Comparison of ENCODE assay signal across 10 cellular contexts in the genomic region with DNA sequence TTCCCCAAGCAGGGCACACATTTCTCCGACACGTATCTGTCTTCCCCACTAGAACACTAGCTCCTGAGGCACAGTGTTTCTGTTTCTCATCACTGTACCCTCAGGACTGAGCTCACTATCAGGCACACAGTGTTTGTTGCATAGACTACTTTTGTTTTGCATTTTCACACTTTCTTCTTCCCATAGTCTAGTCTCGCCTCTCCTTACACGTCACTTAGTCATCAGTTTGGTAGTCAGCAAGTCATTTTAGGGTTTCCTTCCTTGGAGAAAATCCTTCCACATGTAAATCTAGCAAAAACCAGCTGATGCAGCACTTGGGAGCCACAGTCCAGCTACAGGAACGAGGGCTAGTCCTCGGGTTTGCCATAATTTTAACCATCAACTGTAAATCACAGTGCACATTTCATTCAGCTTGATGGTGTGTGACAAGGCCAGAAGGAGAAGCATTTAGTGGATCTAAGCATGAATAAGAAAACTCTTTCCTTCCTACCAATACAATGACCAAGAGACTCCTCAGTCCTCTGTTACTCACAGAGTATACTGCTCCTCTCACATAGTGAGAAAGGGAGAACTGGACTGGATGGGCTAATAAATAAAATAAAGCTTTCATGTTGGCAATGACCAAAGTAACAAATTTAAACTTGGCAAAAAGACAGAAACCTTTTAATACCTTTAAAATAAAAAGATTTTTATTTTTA.
DNase-seq lines count a peak whose midpoint lies in the region; ATAC-seq, FAIRE-seq and TF ChIP-seq lines count a peak whose summit lies in the region.
"Had no signal": no experiment of that assay in that cellular context is flagged by ENCODE, and none has a peak within 500 bp of the region (broad histone marks: within the 10 kb centered on the region; RNA-seq: fewer than 3 reads in every experiment).

No MANE protein-coding gene starts in this region.

- peaks cover 25% of the 10 kb centered on the region for H3K4me1 ChIP-seq in CD4-positive, alpha-beta memory T cell (ENCODE audit: insufficient read depth, low read length)
- peaks cover 6% of the 10 kb centered on the region for H3K4me1 ChIP-seq in GM12878 (ENCODE audit: control insufficient read depth, insufficient read depth, low read length)
- peaks cover 17% of the 10 kb centered on the region for H3K4me1 ChIP-seq in mesodermal cell (ENCODE audit: control insufficient read depth, insufficient read depth, low read length, poor library complexity, severe bottlenecking)
- peaks cover 10% of the 10 kb centered on the region for H3K4me1 ChIP-seq in BE2C
- H3K4me1 ChIP-seq in A673 (ENCODE audit: insufficient read depth, low read length, poor library complexity, severe bottlenecking): peaks cover 16% of the 10 kb centered on the region

- no peak overlapping the region for H3K9ac ChIP-seq in GM12878 (ENCODE audit: control insufficient read depth, insufficient read depth, low read length)

- no peaks in the 10 kb centered on the region for H3K27me3 ChIP-seq in CD4-positive, alpha-beta memory T cell (ENCODE audit: insufficient read depth, low read length)
- H3K27me3 ChIP-seq in GM12878 (replicated peaks in 1 of 2; ENCODE audit: control insufficient read depth in 2 of 2, insufficient read depth in 2 of 2, low read length in 1 of 2): no peaks in the 10 kb centered on the region
- no peaks in the 10 kb centered on the region for H3K27me3 ChIP-seq in BE2C
- H3K27me3 ChIP-seq in A673 (replicated peaks; ENCODE audit: insufficient read depth, low read depth, low read length, poor library complexity): no peaks in the 10 kb centered on the region

- H4K20me1 ChIP-seq in GM12878 (ENCODE audit: control insufficient read depth, insufficient read depth): no peaks in the 10 kb centered on the region

- CTCF ChIA-PET in CD4-positive, alpha-beta memory T cell (lab: Charles Lee; ENCODE audit: partially characterized antibody): interaction anchor here (1.3 to 1.7 kb wide), 2 partner anchors 9 to 64 kb away, joined by 4 to 5 read pairs; no protein-coding TSS in a partner anchor
- CTCF ChIA-PET in GM12878 (lab: Yijun Ruan, JAX) (interaction anchor here (0.6 to 2.2 kb wide), 9 partner anchors 9 to 128 kb away, joined by 3 to 5 read pairs (median 4); no protein-coding TSS in a partner anchor), A673 (lab: Charles Lee) (no interaction called here)
- CTCF ChIA-PET in activated CD4-positive, alpha-beta T cell treated with anti-CD3 and anti-CD28 coated beads, Interleukin-2, amount 10 ng/mL, durations not matched to agents 7 days and 5 days (lab: Charles Lee): interaction anchor here (0.8 kb wide), 1 partner anchor 24 kb away, joined by 3 read pairs; no protein-coding TSS in a partner anchor

- H3K27ac ChIP-seq in CD4-positive, alpha-beta memory T cell (ENCODE audit: low read depth, low read length): no peak overlapping the region
- H3K27ac ChIP-seq in GM12878 (ENCODE audit: control insufficient read depth, insufficient read depth) (no peak overlapping the region), mesodermal cell (ENCODE audit: low read depth, low read length, severe bottlenecking) (peak overlapping the region; percentile 79), A673 (ENCODE audit: low read depth, low read length, poor library complexity, severe bottlenecking) (no peak overlapping the region)

- no peaks in the 10 kb centered on the region for H3K9me3 ChIP-seq in CD4-positive, alpha-beta memory T cell (ENCODE audit: control insufficient read depth in 1 of 2, low read length in 2 of 2)
- H3K9me3 ChIP-seq in GM12878 (replicated peaks; ENCODE audit: control insufficient read depth, insufficient read depth, low read length): no peaks in the 10 kb centered on the region
- H3K9me3 ChIP-seq in mesodermal cell (ENCODE audit: control insufficient read depth, low read length): no peaks in the 10 kb centered on the region
- no peaks in the 10 kb centered on the region for H3K9me3 ChIP-seq in BE2C
- no peaks in the 10 kb centered on the region for H3K9me3 ChIP-seq in A673 (ENCODE audit: low read depth, low read length, poor library complexity, severe bottlenecking)
- H3K9me3 ChIP-seq: mucosa of descending colon had no signal

- H2AFZ ChIP-seq in GM12878 (ENCODE audit: control insufficient read depth, low read depth, low read length): no peak overlapping the region

- H3K36me3 ChIP-seq in CD4-positive, alpha-beta memory T cell (ENCODE audit: insufficient read depth, low read length): no peaks in the 10 kb centered on the region
- no peaks in the 10 kb centered on the region for H3K36me3 ChIP-seq in GM12878 (ENCODE audit: control insufficient read depth in 2 of 2, insufficient read depth in 2 of 2, low read length in 1 of 2)
- no peaks in the 10 kb centered on the region for H3K36me3 ChIP-seq in mesodermal cell (ENCODE audit: control insufficient read depth, insufficient read depth, low read length)
- no peaks in the 10 kb centered on the region for H3K36me3 ChIP-seq in BE2C
- H3K36me3 ChIP-seq in A673 (ENCODE audit: insufficient read depth, low read length, poor library complexity, severe bottlenecking): no peaks in the 10 kb centered on the region

- SMC1A ChIA-PET in GM12878 (lab: Charles Lee; ENCODE audit: uncharacterized antibody, unreplicated experiment): interaction anchor here (0.7 to 1.8 kb wide), 18 partner anchors 9 to 1187 kb away, joined by 3 to 6 read pairs (median 4); no protein-coding TSS in a partner anchor

- FAIRE-seq in GM12878 (lab: Jason Lieb, UNC): no peak

- peak overlapping the region in 2 of 8 donors; percentile 12 to 22 for H3K4me3 Mint-ChIP-seq in CD4-positive, alpha-beta memory T cell
- no peak overlapping the region for H3K4me3 Mint-ChIP-seq in activated CD4-positive, alpha-beta T cell treated with anti-CD3 and anti-CD28 coated beads, Interleukin-2, amount 10 ng/mL, durations not matched to agents 7 days and 5 days

- no peak for DNase-seq in CD4-positive, alpha-beta memory T cell
- DNase-seq in GM12878 (ENCODE audit: low read depth, low spot score): no peak
- no peak for DNase-seq in BE2C
- DNase-seq in stimulated activated CD4-positive, alpha-beta T cell treated with anti-CD3 and anti-CD28 coated beads, Interleukin-12 subunit alpha, Interleukin-12 subunit beta, amount 100 ng/mL, for 4 hours: no peak
- no peak for DNase-seq in A673 (ENCODE audit: low spot score)
- DNase-seq in activated CD4-positive, alpha-beta T cell treated with anti-CD3 and anti-CD28 coated beads, Interleukin-2, amount 10 ng/mL, durations not matched to agents 7 days and 5 days: no peak
- DNase-seq: DMS 273 treated with DMSO at 0.1 percent for 48 hours, mucosa of descending colon had no signal

- H3K36me3 Mint-ChIP-seq in CD4-positive, alpha-beta memory T cell: peaks cover 7 to 11% of the 10 kb centered on the region in 2 donors
- H3K36me3 Mint-ChIP-seq in activated CD4-positive, alpha-beta T cell treated with anti-CD3 and anti-CD28 coated beads, Interleukin-2, amount 10 ng/mL, durations not matched to agents 7 days and 5 days (ENCODE audit: low read depth): no peaks in the 10 kb centered on the region

- no peak overlapping the region for H3K4me2 ChIP-seq in GM12878 (ENCODE audit: control insufficient read depth, insufficient read depth)

- WGBS in GM12878 (ENCODE audit: insufficient coverage, insufficient replicate concordance, low lambda C conversion rate, missing lambda C conversion rate): 94% methylated on average over 6 of the region's 6 CpGs
- 52 to 63% methylated on average over 4 of the region's 6 CpGs for WGBS in mesodermal cell (ENCODE audit: insufficient coverage in 2 of 2), 2 experiments

- ATAC-seq in GM21529 (IDR thresholded peaks at IDR 0.05; ENCODE audit: unreplicated experiment) (peak; percentile 67), GM12878 (peak; percentile 54)
- ATAC-seq: mucosa of descending colon had no signal

- BruUV-seq in GM12878 (replicated peaks; lab: Mats Ljungman, UMichigan) (no TSS peak), A673 (replicated peaks; lab: Mats Ljungman, UMichigan) (no TSS peak)

- RAD21 ChIA-PET in GM12878 (lab: Charles Lee; ENCODE audit: unreplicated experiment): interaction anchor here (0.8 to 1.7 kb wide), 10 partner anchors 8 to 375 kb away, joined by 3 to 6 read pairs (median 3); no protein-coding TSS in a partner anchor

- H3K4me1 Mint-ChIP-seq in CD4-positive, alpha-beta memory T cell: peaks cover 37 to 68% (median 53%) of the 10 kb centered on the region in 4 donors
- H3K4me1 Mint-ChIP-seq in activated CD4-positive, alpha-beta T cell treated with anti-CD3 and anti-CD28 coated beads, Interleukin-2, amount 10 ng/mL, durations not matched to agents 7 days and 5 days: peaks cover 5% of the 10 kb centered on the region

- no peaks in the 10 kb centered on the region for H3K79me2 ChIP-seq in GM12878 (ENCODE audit: control insufficient read depth, insufficient read depth, low read length)

- in situ Hi-C loops in GM12878 (cut with MboI): no loop called here

- TF ChIP-seq CTCF in GM12878 (IDR thresholded peaks at IDR 0.05 in 2 of 3, conservative IDR thresholded peaks at IDR 0.05 in 1 of 3; ENCODE audit: control insufficient read depth in 2 of 3, extremely low read depth in 1 of 3, insufficient read depth in 1 of 3, low read depth in 3 of 3, low read length in 3 of 3): no peak
- no peak for TF ChIP-seq CTCF in BE2C (IDR thresholded peaks at IDR 0.05; ENCODE audit: low read depth, low read length)
- TF ChIP-seq CTCF in A673 (conservative IDR thresholded peaks at IDR 0.05; ENCODE audit: low read depth, low read length): no peak

- H3K4me3 ChIP-seq in CD4-positive, alpha-beta memory T cell (ENCODE audit: low read length in 2 of 2): no peak overlapping the region
- H3K4me3 ChIP-seq in GM12878 (no peak overlapping the region), mesodermal cell (ENCODE audit: extremely low read depth, insufficient read depth, low read length, poor library complexity, severe bottlenecking) (no peak overlapping the region), BE2C (ENCODE audit: low read depth, low read length) (no peak overlapping the region), A673 (ENCODE audit: low read depth, low read length, poor library complexity, severe bottlenecking) (no peak overlapping the region)
- H3K4me3 ChIP-seq: mucosa of descending colon had no signal

- POLR2A ChIA-PET in CD4-positive, alpha-beta memory T cell (lab: Charles Lee; ENCODE audit: partially characterized antibody): interaction anchor here (1.0 kb wide), 1 partner anchor 12 kb away, joined by 3 read pairs; no protein-coding TSS in a partner anchor
- POLR2A ChIA-PET in GM12878 (lab: Charles Lee): interaction anchor here (1.0 to 1.5 kb wide), 3 partner anchors 9 to 217 kb away, joined by 3 read pairs; no protein-coding TSS in a partner anchor
- POLR2A ChIA-PET in A673 (lab: Charles Lee; ENCODE audit: low non-redundant PET): no interaction called here
- POLR2A ChIA-PET in activated CD4-positive, alpha-beta T cell treated with anti-CD3 and anti-CD28 coated beads, Interleukin-2, amount 10 ng/mL, durations not matched to agents 7 days and 5 days (lab: Charles Lee): interaction anchor here (0.6 kb wide), 1 partner anchor 360 kb away, joined by 4 read pairs; no protein-coding TSS in a partner anchor

- TF ChIP-seq POLR2A in GM12878 (IDR thresholded peaks at IDR 0.05; ENCODE audit: low read depth, low read length): no peak

- peak overlapping the region in 5 of 7 donors; percentile 10 to 49 (median 23) for H3K27ac Mint-ChIP-seq in CD4-positive, alpha-beta memory T cell
- H3K27ac Mint-ChIP-seq in activated CD4-positive, alpha-beta T cell treated with anti-CD3 and anti-CD28 coated beads, Interleukin-2, amount 10 ng/mL, durations not matched to agents 7 days and 5 days: no peak overlapping the region

- H3K9me3 Mint-ChIP-seq in CD4-positive, alpha-beta memory T cell: peaks cover 0 to 1% (median 0%) of the 10 kb centered on the region in 8 donors
- peaks cover 5% of the 10 kb centered on the region for H3K9me3 Mint-ChIP-seq in activated CD4-positive, alpha-beta T cell treated with anti-CD3 and anti-CD28 coated beads, Interleukin-2, amount 10 ng/mL, durations not matched to agents 7 days and 5 days

- no peaks in the 10 kb centered on the region for H3K27me3 Mint-ChIP-seq in CD4-positive, alpha-beta memory T cell
- H3K27me3 Mint-ChIP-seq in activated CD4-positive, alpha-beta T cell treated with anti-CD3 and anti-CD28 coated beads, Interleukin-2, amount 10 ng/mL, durations not matched to agents 7 days and 5 days: no peaks in the 10 kb centered on the region

- intact Hi-C loops in CD4-positive, alpha-beta memory T cell (cut with micrococcal nuclease): no loop called here
- intact Hi-C loops in GM12878 (cut with micrococcal nuclease; ENCODE audit: unreplicated experiment): no loop called here
- intact Hi-C loops in A673 (cut with micrococcal nuclease; ENCODE audit: unreplicated experiment): no loop called here

- TF ChIP-seq EP300 in GM12878 (IDR thresholded peaks at IDR 0.05; ENCODE audit: borderline replicate concordance in 1 of 2, control insufficient read depth in 1 of 2, low read depth in 2 of 2, low read length in 2 of 2): no peak

- no peak for TF ChIP-seq RAD21 in GM12878 (IDR thresholded peaks at IDR 0.05; ENCODE audit: insufficient read depth, low read depth, low read length)
